In the genomic region with DNA sequence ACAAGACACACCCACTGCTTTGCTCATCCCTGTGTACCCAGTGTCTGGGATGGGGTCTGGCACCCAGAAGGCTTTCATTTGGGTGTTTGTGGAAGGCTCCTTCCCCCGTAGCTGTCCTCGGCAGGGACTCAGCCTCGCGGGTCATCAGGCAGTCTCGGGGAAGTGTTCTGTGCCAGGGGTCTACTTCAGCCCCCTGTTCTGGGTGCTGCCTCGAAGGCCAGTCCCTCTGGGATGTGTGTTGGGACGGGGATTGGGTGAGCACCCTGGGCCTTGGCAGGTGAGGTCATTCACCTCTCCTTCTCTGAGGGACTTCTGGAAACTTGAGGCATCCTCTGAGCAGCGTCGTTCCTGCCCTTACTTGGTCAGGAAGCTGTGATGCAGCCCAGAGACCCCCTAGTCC, we compare ENCODE assay signal across 1 cellular context.
TF ChIP-seq lines count a peak whose summit lies in the region.

No MANE protein-coding gene starts in this region.

TF ChIP-seq in H1, 55 proteins besides CTCF, POLR2A, EP300 and RAD21 (continued from another document):
- TF ChIP-seq, protein P1, sequence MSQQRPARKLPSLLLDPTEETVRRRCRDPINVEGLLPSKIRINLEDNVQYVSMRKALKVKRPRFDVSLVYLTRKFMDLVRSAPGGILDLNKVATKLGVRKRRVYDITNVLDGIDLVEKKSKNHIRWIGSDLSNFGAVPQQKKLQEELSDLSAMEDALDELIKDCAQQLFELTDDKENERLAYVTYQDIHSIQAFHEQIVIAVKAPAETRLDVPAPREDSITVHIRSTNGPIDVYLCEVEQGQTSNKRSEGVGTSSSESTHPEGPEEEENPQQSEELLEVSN (IDR thresholded peaks at IDR 0.05) = no peak
- TF ChIP-seq TAF7 (optimal IDR thresholded peaks at IDR 0.05; ENCODE audit: borderline replicate concordance, low read depth, low read length) = no peak
